In genomic region chr16:30957456-30958163, GRCh38 we compare ENCODE assay signal across 8 cellular contexts. TPM values are rescaled to one million over a fixed set of nuclear protein-coding genes. Genes with fewer than 3 reads are reported as not detected.
A peak's percentile ranks its signal among the peaks of the same experiment; 100 is the strongest.
DNase-seq lines count a peak whose midpoint lies in the region; ATAC-seq and TF ChIP-seq lines count a peak whose summit lies in the region.

Gene SETD1A, plus strand, starts transcription at chr16:30957754. Its CDS starts 978 bp downstream, at chr16:30958732.

- H3K36me3 ChIP-seq in neuron (ENCODE audit: insufficient read depth, low read length) (peaks cover 36% of the 10 kb centered on the region), stomach smooth muscle (ENCODE audit: control insufficient read depth in 2 of 2, insufficient read depth in 2 of 2, low read length in 2 of 2) (peaks cover 23 to 28% of the 10 kb centered on the region in 2 donors)

- peak within 1 kb of the TSS; percentile 68 for H2AFZ ChIP-seq in neuron (ENCODE audit: low read depth, low read length)

- H3K4me1 ChIP-seq in foreskin keratinocyte (no peaks in the 10 kb centered on the region), neuron (ENCODE audit: insufficient read depth, low read length) (peaks cover 8% of the 10 kb centered on the region), stomach smooth muscle (ENCODE audit: control insufficient read depth, insufficient read depth, low read length) (peaks cover 28% of the 10 kb centered on the region)

- in situ Hi-C loops in SK-MEL-5 (cut with HindIII; ENCODE audit: low pct_unique_long_range_greater_than_20kb, low sequenced_read_pairs): no loop called here

- DNase-seq in GF-D8 (lab: John Stamatoyannopoulos, UW) (peak; percentile 86), HFF-Myc (ENCODE audit: extremely low read depth, low read depth) (peak; percentile 77), MV-4-11 (lab: John Stamatoyannopoulos, UW) (peak; percentile 93), SK-MEL-5 (ENCODE audit: low read depth, low spot score) (peak; percentile 91), foreskin keratinocyte (peak; percentile 80 to 93)
- peak; percentile 92 to 97 (median 96) for DNase-seq in activated naive CD4-positive, alpha-beta T cell (lab: John Stamatoyannopoulos, UW)

- peak within 1 kb of the TSS; percentile 100 for H3K27ac ChIP-seq in foreskin keratinocyte
- peak within 1 kb of the TSS; percentile 97 for H3K27ac ChIP-seq in stomach smooth muscle (ENCODE audit: low read length)

- H3K9ac ChIP-seq in stomach smooth muscle (ENCODE audit: low read length in 2 of 2): peak within 1 kb of the TSS; percentile 98 to 99

- peak; percentile 80 for ATAC-seq in foreskin keratinocyte

- H3K9me3 ChIP-seq in neuron (ENCODE audit: low read length) (no peaks in the 10 kb centered on the region), stomach smooth muscle (ENCODE audit: control insufficient read depth in 2 of 2, low read length in 2 of 2) (no peaks in the 10 kb centered on the region)

- H3K27me3 ChIP-seq in foreskin keratinocyte (no peaks in the 10 kb centered on the region), neuron (ENCODE audit: insufficient read depth, low read length) (no peaks in the 10 kb centered on the region), stomach smooth muscle (ENCODE audit: control insufficient read depth in 1 of 2, insufficient read depth in 2 of 2, low read length in 2 of 2) (no peaks in the 10 kb centered on the region)

- TF ChIP-seq CTCF in HFF-Myc (IDR thresholded peaks at IDR 0.05; ENCODE audit: low read depth, low read length, missing control alignments): no peak
- TF ChIP-seq CTCF in foreskin keratinocyte (conservative IDR thresholded peaks at IDR 0.05): no peak

- peak within 1 kb of the TSS; percentile 63 for H3K4me3 ChIP-seq in HFF-Myc (replicated peaks; ENCODE audit: low read depth, low read length)
- H3K4me3 ChIP-seq in neuron (ENCODE audit: low read length): peak within 1 kb of the TSS; percentile 67
- H3K4me3 ChIP-seq in stomach smooth muscle (ENCODE audit: low read length in 2 of 2): peak within 1 kb of the TSS; percentile 91 to 98

RNA-seq across cellular contexts. Expression of gene SETD1A, which starts in this region (rescaled TPM):
- 1.8 and 4.0 TPM in 2 replicates for total RNA-seq in SK-MEL-5 (2014; rRNA removed; shearing (Covaris generic))
- polyA plus RNA-seq in SK-MEL-5 (2015; cell fraction: cytosol; rRNA removed): 15.8 and 20.7 TPM in 2 replicates
- 23.1 and 30.8 TPM in 2 replicates for polyA plus RNA-seq in SK-MEL-5 (2015; cell fraction: nucleus; rRNA removed)
- total RNA-seq in foreskin keratinocyte: 6.7 and 7.1 TPM in 2 replicates
- polyA plus RNA-seq in foreskin keratinocyte: 6.0 and 6.4 TPM in 2 replicates

Comparison
In these comparisons a context has a peak if more than half of its experiments do, and no peak if none do; other contexts are left out.
1. Peak in every context shown above with its lines: DNase-seq, ATAC-seq, H3K4me3 ChIP-seq and H3K27ac ChIP-seq.